Comparison of ENCODE assay signal across 17 cellular contexts in genomic region chr6:86193821-86194220, GRCh38.
"Had no signal": no experiment of that assay in that cellular context is flagged by ENCODE, and none has a peak within 500 bp of the region (broad histone marks: within the 10 kb centered on the region; RNA-seq: fewer than 3 reads in every experiment).

No MANE protein-coding gene starts in this region.

- H3K9me3 Mint-ChIP-seq: activated B cell treated with CpG ODN at 0.5 μM for 24 hours; activated CD4-positive, alpha-beta memory T cell treated with anti-CD3 and anti-CD28 coated beads for 36 hours; activated naive CD4-positive, alpha-beta T cell treated with anti-CD3 and anti-CD28 coated beads, Interleukin-2, amount 10 ng/mL, durations not matched to agents 7 days and 5 days had no signal

- H3K27ac Mint-ChIP-seq: activated B cell treated with CpG ODN at 0.5 μM for 24 hours; activated CD4-positive, alpha-beta memory T cell treated with anti-CD3 and anti-CD28 coated beads for 36 hours; activated naive CD4-positive, alpha-beta T cell treated with anti-CD3 and anti-CD28 coated beads, Interleukin-2, amount 10 ng/mL, durations not matched to agents 7 days and 5 days had no signal

- H3K4me3 Mint-ChIP-seq: activated B cell treated with CpG ODN at 0.5 μM for 24 hours; activated CD4-positive, alpha-beta memory T cell treated with anti-CD3 and anti-CD28 coated beads for 36 hours; activated naive CD4-positive, alpha-beta T cell treated with anti-CD3 and anti-CD28 coated beads, Interleukin-2, amount 10 ng/mL, durations not matched to agents 7 days and 5 days had no signal

- FAIRE-seq: kidney had no signal

- ATAC-seq: foreskin keratinocyte, lower lobe of right lung, mucosa of descending colon, right cardiac atrium had no signal

- H3K4me1 Mint-ChIP-seq: activated B cell treated with CpG ODN at 0.5 μM for 24 hours; activated naive CD4-positive, alpha-beta T cell treated with anti-CD3 and anti-CD28 coated beads, Interleukin-2, amount 10 ng/mL, durations not matched to agents 7 days and 5 days had no signal

- H3K27me3 Mint-ChIP-seq: activated B cell treated with CpG ODN at 0.5 μM for 24 hours; activated CD4-positive, alpha-beta memory T cell treated with anti-CD3 and anti-CD28 coated beads for 36 hours; activated naive CD4-positive, alpha-beta T cell treated with anti-CD3 and anti-CD28 coated beads, Interleukin-2, amount 10 ng/mL, durations not matched to agents 7 days and 5 days had no signal

- DNase-seq: activated B cell treated with CpG ODN at 0.5 μM for 24 hours; activated CD4-positive, alpha-beta memory T cell treated with anti-CD3 and anti-CD28 coated beads for 36 hours; activated CD4-positive, alpha-beta T cell treated with anti-CD3 and anti-CD28 coated beads for 4 hours; activated naive CD4-positive, alpha-beta T cell treated with anti-CD3 and anti-CD28 coated beads, Interleukin-2, amount 10 ng/mL, durations not matched to agents 7 days and 5 days; activated T-cell treated with anti-CD3 and anti-CD28 coated beads, Interleukin-2, amount 50 U/mL, for 48 hours; effector memory CD4-positive, alpha-beta T cell; foreskin keratinocyte; kidney; lower lobe of right lung; mesendoderm; mucosa of descending colon; nucleus accumbens; right cardiac atrium; stimulated activated CD4-positive, alpha-beta T cell treated with anti-CD3 and anti-CD28 coated beads, Interleukin-4, amount 100 ng/mL, for 24 hours; stimulated activated naive CD4-positive, alpha-beta T cell treated with Interleukin-2 at 50 U/mL for 16 hours; T-helper 9 cell; upper lobe of left lung had no signal

- H3K36me3 Mint-ChIP-seq: activated CD4-positive, alpha-beta memory T cell treated with anti-CD3 and anti-CD28 coated beads for 36 hours; activated naive CD4-positive, alpha-beta T cell treated with anti-CD3 and anti-CD28 coated beads, Interleukin-2, amount 10 ng/mL, durations not matched to agents 7 days and 5 days had no signal
